11 cellular contexts compared by ENCODE assay signal in genomic region chr2:6922201-6922656, GRCh38. TPM values are rescaled to one million over a fixed set of nuclear protein-coding genes. Genes with fewer than 3 reads are reported as not detected.
A peak's percentile ranks its signal among the peaks of the same experiment; 100 is the strongest.
DNase-seq lines count a peak whose midpoint lies in the region; ATAC-seq and TF ChIP-seq lines count a peak whose summit lies in the region.
"Had no signal": no experiment of that assay in that cellular context is flagged by ENCODE, and none has a peak within 500 bp of the region (broad histone marks: within the 10 kb centered on the region; RNA-seq: fewer than 3 reads in every experiment).

No MANE protein-coding gene starts in this region.

- TF ChIP-seq CTCF in 22Rv1 (IDR thresholded peaks at IDR 0.05) = peak; percentile 55
- TF ChIP-seq CTCF in GM12872 (IDR thresholded peaks at IDR 0.05; ENCODE audit: insufficient read depth, low read depth, low read length) = 0 out of 3 replicates have a peak, but pooled peaks have one; percentile 13

- H3K4me3 Mint-ChIP-seq in T-cell = peak overlapping the region in 1 of 3 donors; percentile 50
- peak overlapping the region in 1 of 2 donors; percentile 30 for H3K4me3 Mint-ChIP-seq in stimulated activated naive CD8-positive, alpha-beta T cell treated with anti-CD3 and anti-CD28 coated beads, Interleukin-15, amount 100 ng/mL, for 72 hours

- peaks cover 80 to 86% (median 81%) of the 10 kb centered on the region in 3 donors for H3K4me1 Mint-ChIP-seq in T-cell
- H3K4me1 Mint-ChIP-seq in stimulated activated naive CD8-positive, alpha-beta T cell treated with anti-CD3 and anti-CD28 coated beads, Interleukin-15, amount 100 ng/mL, for 72 hours = peaks cover 88% of the 10 kb centered on the region

- no peaks in the 10 kb centered on the region for H3K27me3 Mint-ChIP-seq in T-cell
- H3K27me3 Mint-ChIP-seq in stimulated activated naive CD8-positive, alpha-beta T cell treated with anti-CD3 and anti-CD28 coated beads, Interleukin-15, amount 100 ng/mL, for 72 hours = no peaks in the 10 kb centered on the region

- H3K27ac Mint-ChIP-seq in T-cell = peak overlapping the region; percentile 9 to 16
- H3K27ac Mint-ChIP-seq in stimulated activated naive CD8-positive, alpha-beta T cell treated with anti-CD3 and anti-CD28 coated beads, Interleukin-15, amount 100 ng/mL, for 72 hours = peak overlapping the region in 1 of 2 donors; percentile 43
- H3K27ac Mint-ChIP-seq: IgD-negative memory B cell had no signal

- POLR2A ChIA-PET in T-cell (lab: Charles Lee) = interaction anchor here (0.6 kb wide), 2 partner anchors 18 to 41 kb away, joined by 3 to 4 read pairs; no protein-coding TSS in a partner anchor

- CTCF ChIA-PET in T-cell (lab: Charles Lee) = interaction anchor here (0.6 to 0.7 kb wide), 4 partner anchors 10 to 66 kb away, joined by 4 to 7 read pairs (median 4); no protein-coding TSS in a partner anchor

- peak in 4 of 34 experiments; percentile 9 to 26 (median 13) for DNase-seq in T-cell
- DNase-seq in kidney tubule cell (ENCODE audit: low spot score) = peak; percentile 20
- no peak for DNase-seq in stimulated activated CD8-positive, alpha-beta memory T cell treated with anti-CD3 and anti-CD28 coated beads, Interleukin-4, amount 100 ng/mL, for 48 hours
- no peak for DNase-seq in NCI-H1092 (lab: John Stamatoyannopoulos, UW)
- no peak for DNase-seq in stimulated activated naive CD8-positive, alpha-beta T cell treated with anti-CD3 and anti-CD28 coated beads, Interleukin-15, amount 100 ng/mL, for 72 hours

- H3K36me3 Mint-ChIP-seq in T-cell = peaks cover 35% of the 10 kb centered on the region
- H3K36me3 Mint-ChIP-seq: IgD-negative memory B cell had no signal

- no peak overlapping the region for H3K27ac ChIP-seq in 22Rv1
- H3K27ac ChIP-seq: ascending aorta, epithelial cell of prostate had no signal

- ATAC-seq in T-cell (replicated peaks in 1 of 4) (peak in 1 of 4 experiments; percentile 54), HG03442 (IDR thresholded peaks at IDR 0.05; ENCODE audit: unreplicated experiment) (no peak)
- no peak for ATAC-seq in stimulated activated naive CD8-positive, alpha-beta T cell treated with anti-CD3 and anti-CD28 coated beads, Interleukin-15, amount 100 ng/mL, for 72 hours

- no peaks in the 10 kb centered on the region for H3K9me3 Mint-ChIP-seq in T-cell
- peaks cover 0 to 4% of the 10 kb centered on the region in 2 donors for H3K9me3 Mint-ChIP-seq in stimulated activated naive CD8-positive, alpha-beta T cell treated with anti-CD3 and anti-CD28 coated beads, Interleukin-15, amount 100 ng/mL, for 72 hours
- H3K9me3 Mint-ChIP-seq: IgD-negative memory B cell had no signal

RNA-seq across cellular contexts. Expression of gene RNF144A, which starts 5.0 kb away (rescaled TPM):
- 10 to 100 TPM; 46.3 to 93.1 (median 79.9) TPM for total RNA-seq in T-cell

RNA-seq across cellular contexts. Expression of gene RSAD2, which starts 44.7 kb away (rescaled TPM):
- 10 to 100 TPM in 1 of 5 donors, 1 to 10 TPM in 4; 3.2 to 10.7 (median 7.2) TPM for total RNA-seq in T-cell

RNA-seq across cellular contexts. Expression of gene CMPK2, which starts 56.5 kb away (rescaled TPM):
- 10 to 100 TPM in 1 of 5 donors, 1 to 10 TPM in 4; 6.5 to 15.2 (median 9.1) TPM for total RNA-seq in T-cell
